Comparison of ENCODE assay signal across 8 cellular contexts in genomic region chr18:32714571-32715148, GRCh38. TPM values are rescaled to one million over a fixed set of nuclear protein-coding genes. Genes with fewer than 3 reads are reported as not detected.
DNase-seq lines count a peak whose midpoint lies in the region; ATAC-seq and TF ChIP-seq lines count a peak whose summit lies in the region.

No MANE protein-coding gene starts in this region.

- H3K36me3 ChIP-seq in SU-DHL-6 (ENCODE audit: low read length) (no peaks in the 10 kb centered on the region), neural progenitor cell (no peaks in the 10 kb centered on the region)

- no peaks in the 10 kb centered on the region for H3K79me2 ChIP-seq in SU-DHL-6 (ENCODE audit: insufficient read depth, low read length)
- H3K79me2 ChIP-seq in neural progenitor cell (ENCODE audit: low read depth) = no peaks in the 10 kb centered on the region

- H3K27me3 ChIP-seq in SU-DHL-6 (ENCODE audit: low read length) = no peaks in the 10 kb centered on the region
- no peaks in the 10 kb centered on the region for H3K27me3 ChIP-seq in neural progenitor cell

- DNase-seq in CMK (ENCODE audit: low read depth) (peak; percentile 1), NCI-H1694 (lab: John Stamatoyannopoulos, UW) (peak; percentile 37), fibroblast of mammary gland (ENCODE audit: low read depth) (peak; percentile 69), neural progenitor cell (ENCODE audit: low spot score) (peak; percentile 77)
- DNase-seq in activated T-helper 1 cell treated with anti-CD3 and anti-CD28 coated beads, Interleukin-12 subunit alpha, Interleukin-12 subunit beta, Interleukin-2, Interleukin-4 antibody, amounts not matched to agents 30 ng/mL and 10 ng/mL and 1 ng/mL, durations not matched to agents 14 hours and 24 hours and 36 hours (ENCODE audit: low spot score) = no peak

- H3K9me3 Mint-ChIP-seq in neural progenitor cell = no peaks in the 10 kb centered on the region
- H3K9me3 Mint-ChIP-seq in activated T-helper 1 cell treated with anti-CD3 and anti-CD28 coated beads, Interleukin-12 subunit alpha, Interleukin-12 subunit beta, Interleukin-2, Interleukin-4 antibody, amounts not matched to agents 30 ng/mL and 10 ng/mL and 1 ng/mL, durations not matched to agents 14 hours and 24 hours and 36 hours = no peaks in the 10 kb centered on the region

- peaks cover 4% of the 10 kb centered on the region for H3K4me1 Mint-ChIP-seq in neural progenitor cell
- H3K4me1 Mint-ChIP-seq in activated T-helper 1 cell treated with anti-CD3 and anti-CD28 coated beads, Interleukin-12 subunit alpha, Interleukin-12 subunit beta, Interleukin-2, Interleukin-4 antibody, amounts not matched to agents 30 ng/mL and 10 ng/mL and 1 ng/mL, durations not matched to agents 14 hours and 24 hours and 36 hours (ENCODE audit: low read depth) = no peaks in the 10 kb centered on the region

- H2AFZ ChIP-seq in SU-DHL-6 (ENCODE audit: low read depth, low read length, severe bottlenecking) (peak overlapping the region; percentile 63), neural progenitor cell (replicated peaks) (peak overlapping the region; percentile 84)

- no peaks in the 10 kb centered on the region for H3K9me2 ChIP-seq in SU-DHL-6 (replicated peaks; ENCODE audit: insufficient read depth, low read length)

- H3K4me2 ChIP-seq in SU-DHL-6 (ENCODE audit: low read depth, low read length, poor library complexity, severe bottlenecking) (no peak overlapping the region), neural progenitor cell (no peak overlapping the region)

- ATAC-seq in GM18907 (IDR thresholded peaks at IDR 0.05; ENCODE audit: unreplicated experiment) (peak; percentile 100), HG03025 (IDR thresholded peaks at IDR 0.05; ENCODE audit: low FRiP score, unreplicated experiment) (peak; percentile 97)

- H3K27me3 Mint-ChIP-seq in neural progenitor cell (ENCODE audit: insufficient read depth, low read depth) = no peaks in the 10 kb centered on the region
- H3K27me3 Mint-ChIP-seq in activated T-helper 1 cell treated with anti-CD3 and anti-CD28 coated beads, Interleukin-12 subunit alpha, Interleukin-12 subunit beta, Interleukin-2, Interleukin-4 antibody, amounts not matched to agents 30 ng/mL and 10 ng/mL and 1 ng/mL, durations not matched to agents 14 hours and 24 hours and 36 hours (ENCODE audit: insufficient read depth) = no peaks in the 10 kb centered on the region

- H3K4me3 ChIP-seq in SU-DHL-6 (ENCODE audit: insufficient read depth, low read length, poor library complexity, severe bottlenecking) = no peak overlapping the region
- H3K4me3 ChIP-seq in fibroblast of mammary gland (ENCODE audit: control insufficient read depth, low read depth, low read length) = no peak overlapping the region
- no peak overlapping the region for H3K4me3 ChIP-seq in neural progenitor cell

- intact Hi-C loops in activated T-helper 1 cell treated with anti-CD3 and anti-CD28 coated beads, Interleukin-12 subunit alpha, Interleukin-12 subunit beta, Interleukin-2, Interleukin-4 antibody, amounts not matched to agents 30 ng/mL and 10 ng/mL and 1 ng/mL, durations not matched to agents 14 hours and 24 hours and 36 hours (cut with micrococcal nuclease) = loop anchor here (5.0 kb wide), 1 partner anchor 218 kb away; no protein-coding TSS in a partner anchor

- H3F3A ChIP-seq in SU-DHL-6 (ENCODE audit: insufficient read depth) (no peaks in the 10 kb centered on the region), neural progenitor cell (ENCODE audit: low read depth) (no peaks in the 10 kb centered on the region)

- H3K36me3 Mint-ChIP-seq in neural progenitor cell = peaks cover 14% of the 10 kb centered on the region
- H3K36me3 Mint-ChIP-seq in activated T-helper 1 cell treated with anti-CD3 and anti-CD28 coated beads, Interleukin-12 subunit alpha, Interleukin-12 subunit beta, Interleukin-2, Interleukin-4 antibody, amounts not matched to agents 30 ng/mL and 10 ng/mL and 1 ng/mL, durations not matched to agents 14 hours and 24 hours and 36 hours (ENCODE audit: low read depth) = no peaks in the 10 kb centered on the region

- H3K27ac Mint-ChIP-seq in neural progenitor cell = no peak overlapping the region
- H3K27ac Mint-ChIP-seq in activated T-helper 1 cell treated with anti-CD3 and anti-CD28 coated beads, Interleukin-12 subunit alpha, Interleukin-12 subunit beta, Interleukin-2, Interleukin-4 antibody, amounts not matched to agents 30 ng/mL and 10 ng/mL and 1 ng/mL, durations not matched to agents 14 hours and 24 hours and 36 hours = no peak overlapping the region

- peak; percentile 96 for TF ChIP-seq CTCF in SU-DHL-6 (IDR thresholded peaks at IDR 0.05; ENCODE audit: insufficient read depth, low read length, poor library complexity, severe bottlenecking)
- peak; percentile 89 for TF ChIP-seq CTCF in fibroblast of mammary gland (conservative IDR thresholded peaks at IDR 0.05; ENCODE audit: control insufficient read depth, insufficient read depth, low read depth, low read length)
- TF ChIP-seq CTCF in neural progenitor cell (IDR thresholded peaks at IDR 0.05) = peak; percentile 80

- H3K4me1 ChIP-seq in neural progenitor cell = no peaks in the 10 kb centered on the region

- no peaks in the 10 kb centered on the region for H4K20me1 ChIP-seq in SU-DHL-6 (ENCODE audit: low read depth, low read length)
- no peaks in the 10 kb centered on the region for H4K20me1 ChIP-seq in neural progenitor cell (ENCODE audit: low read depth)

- H3K9ac ChIP-seq in SU-DHL-6 (ENCODE audit: low read length) = no peak overlapping the region
- H3K9ac ChIP-seq in neural progenitor cell = no peak overlapping the region

- H3K4me3 Mint-ChIP-seq in neural progenitor cell = no peak overlapping the region
- no peak overlapping the region for H3K4me3 Mint-ChIP-seq in activated T-helper 1 cell treated with anti-CD3 and anti-CD28 coated beads, Interleukin-12 subunit alpha, Interleukin-12 subunit beta, Interleukin-2, Interleukin-4 antibody, amounts not matched to agents 30 ng/mL and 10 ng/mL and 1 ng/mL, durations not matched to agents 14 hours and 24 hours and 36 hours

- H3K27ac ChIP-seq in SU-DHL-6 (ENCODE audit: low read depth, low read length) (no peak overlapping the region), neural progenitor cell (no peak overlapping the region)

- no peaks in the 10 kb centered on the region for H3K9me3 ChIP-seq in SU-DHL-6 (ENCODE audit: insufficient read depth, low read length)
- H3K9me3 ChIP-seq in neural progenitor cell (ENCODE audit: low read depth) = no peaks in the 10 kb centered on the region

RNA-seq across cellular contexts. Expression of gene KLHL14, which starts 58.2 kb away (rescaled TPM):
- 0.13 TPM in 1 of 2 replicates, not detected in the other for total RNA-seq in neural progenitor cell (ENCODE audit: low replicate concordance)
- total RNA-seq in activated T-helper 1 cell treated with anti-CD3 and anti-CD28 coated beads, Interleukin-12 subunit alpha, Interleukin-12 subunit beta, Interleukin-2, Interleukin-4 antibody, amounts not matched to agents 30 ng/mL and 10 ng/mL and 1 ng/mL, durations not matched to agents 14 hours and 24 hours and 36 hours = not detected in 2 replicates
